24 cellular contexts compared by ENCODE assay signal in genomic region chr12:33818313-33818712, GRCh38.
"Had no signal": no experiment of that assay in that cellular context is flagged by ENCODE, and none has a peak within 500 bp of the region (broad histone marks: within the 10 kb centered on the region; RNA-seq: fewer than 3 reads in every experiment).

No MANE protein-coding gene starts in this region.

- H3K27ac Mint-ChIP-seq: immature natural killer cell, mesothelial cell of epicardium had no signal

- H3K4me1 ChIP-seq: esophagus muscularis mucosa, foreskin keratinocyte, gastroesophageal sphincter, heart left ventricle, left lung, lower lobe of right lung had no signal

- DNase-seq: dermis blood vessel endothelial cell; dorsolateral prefrontal cortex; effector CD4-positive, alpha-beta T cell; effector memory CD4-positive, alpha-beta T cell; foreskin keratinocyte; hypothalamus; immature natural killer cell; islet precursor cell; left cardiac atrium; left lung; left ventricle myocardium superior; lower lobe of right lung; mesenchymal stem cell; mucosa of descending colon had no signal

- H3K27me3 ChIP-seq: esophagus muscularis mucosa, foreskin keratinocyte, gastroesophageal sphincter, heart left ventricle, hepatocyte, left lung had no signal

- H3K36me3 ChIP-seq: esophagus muscularis mucosa, gastroesophageal sphincter, heart left ventricle, left lung, lower lobe of right lung had no signal

- H3K4me3 ChIP-seq: coronary artery, dorsolateral prefrontal cortex, esophagus muscularis mucosa, gastroesophageal sphincter, heart left ventricle, hepatocyte, left lung, lower lobe of right lung, mucosa of descending colon had no signal

- H3K4me3 Mint-ChIP-seq: immature natural killer cell, mesothelial cell of epicardium had no signal

- H3K4me2 ChIP-seq: hepatocyte had no signal

- H2AFZ ChIP-seq: hepatocyte had no signal

- ATAC-seq: foreskin keratinocyte, gastroesophageal sphincter, heart left ventricle, left cardiac atrium, left lung, left ventricle myocardium superior, mucosa of descending colon had no signal

- H3K9me3 ChIP-seq: lower lobe of right lung had no signal

- H3K36me3 Mint-ChIP-seq: immature natural killer cell had no signal

- FAIRE-seq: colon, endothelial cell of umbilical vein, frontal cortex, kidney had no signal

- H3K4me1 Mint-ChIP-seq: immature natural killer cell, mesothelial cell of epicardium had no signal

- H3K27ac ChIP-seq: coronary artery, dorsolateral prefrontal cortex, esophagus muscularis mucosa, foreskin keratinocyte, gastroesophageal sphincter, heart left ventricle, hepatocyte, left lung, lower lobe of right lung had no signal
